ENCODE assay signal across 20 cellular contexts in genomic region chr14:68756734-68757133, GRCh38.
"Had no signal": no experiment of that assay in that cellular context is flagged by ENCODE, and none has a peak within 500 bp of the region (broad histone marks: within the 10 kb centered on the region; RNA-seq: fewer than 3 reads in every experiment).

No MANE protein-coding gene starts in this region.

- H3K36me3 ChIP-seq: adrenal gland, ascending aorta, brain microvascular endothelial cell, esophagus muscularis mucosa, pancreas, thoracic aorta, upper lobe of left lung had no signal

- H3K9me2 ChIP-seq: SK-N-SH had no signal

- DNase-seq: activated CD4-positive, alpha-beta T cell treated with anti-CD3 and anti-CD28 coated beads, Interleukin-2, amount 50 U/mL, for 1 hour; activated CD4-positive, CD25-positive, alpha-beta regulatory T cell treated with anti-CD3 and anti-CD28 coated beads, Interleukin-2, amount 50 U/mL, for 72 hours; activated CD8-positive, alpha-beta T cell treated with anti-CD3 and anti-CD28 coated beads, Interleukin-2, amount 10 ng/mL, durations not matched to agents 7 days and 5 days; activated naive CD4-positive, alpha-beta T cell; adrenal gland; brain microvascular endothelial cell; central memory CD4-positive, alpha-beta T cell; dorsolateral prefrontal cortex; left cardiac atrium; natural killer cell; pancreas; stimulated activated CD4-positive, alpha-beta T cell treated with anti-CD3 and anti-CD28 coated beads, Interleukin-2, amount 100 ng/mL, for 24 hours; stimulated activated naive CD4-positive, alpha-beta T cell; upper lobe of left lung had no signal

- H3K27me3 ChIP-seq: adrenal gland, ascending aorta, brain microvascular endothelial cell, esophagus muscularis mucosa, pancreas, upper lobe of left lung had no signal

- H3K9me3 ChIP-seq: adrenal gland, ascending aorta, esophagus muscularis mucosa, pancreas, SK-N-SH, thoracic aorta, upper lobe of left lung had no signal

- H3K4me2 ChIP-seq: SK-N-SH had no signal

- H3K9ac ChIP-seq: SK-N-SH had no signal

- H3K27ac ChIP-seq: ascending aorta, brain microvascular endothelial cell, esophagus muscularis mucosa, pancreas, thoracic aorta, VCaP had no signal

- H3K4me3 ChIP-seq: adrenal gland, ascending aorta, dorsolateral prefrontal cortex, esophagus muscularis mucosa, pancreas, skin epidermis, thoracic aorta, upper lobe of left lung had no signal
